Comparison of ENCODE assay signal across 17 cellular contexts in genomic region chr16:15778204-15778743, GRCh38.
DNase-seq lines count a peak whose midpoint lies in the region; ATAC-seq, FAIRE-seq and TF ChIP-seq lines count a peak whose summit lies in the region.
"Had no signal": no experiment of that assay in that cellular context is flagged by ENCODE, and none has a peak within 500 bp of the region (broad histone marks: within the 10 kb centered on the region; RNA-seq: fewer than 3 reads in every experiment).

No MANE protein-coding gene starts in this region.

- BruUV-seq in HepG2 (replicated peaks; lab: Mats Ljungman, UMichigan): no TSS peak

- no peak for TF ChIP-seq CTCF in HepG2 (CRISPR knock-in tag; IDR thresholded peaks at IDR 0.05)
- TF ChIP-seq CTCF in right lobe of liver (IDR thresholded peaks at IDR 0.05): no peak
- TF ChIP-seq CTCF in H1 (IDR thresholded peaks at IDR 0.05; ENCODE audit: control extremely low read depth in 1 of 3, insufficient read depth in 1 of 3, low read depth in 1 of 3, low read length in 3 of 3): no peak

- POLR2A ChIA-PET in HepG2 (lab: Yijun Ruan, JAX): no interaction called here
- POLR2A ChIA-PET in H1 (lab: Charles Lee; ENCODE audit: partially characterized antibody): interaction anchor here (0.8 to 1.0 kb wide), 2 partner anchors 12 to 76 kb away, joined by 3 read pairs; no protein-coding TSS in a partner anchor

- H2AFZ ChIP-seq in HepG2 (ENCODE audit: low read length): no peak overlapping the region
- H2AFZ ChIP-seq in H1 (ENCODE audit: low read length): peak overlapping the region; percentile 79
- H2AFZ ChIP-seq: PC-9 had no signal

- H4K91ac ChIP-seq in H1 (replicated peaks; ENCODE audit: insufficient read length, low read length): no peak overlapping the region

- H4K5ac ChIP-seq in H1 (ENCODE audit: insufficient read length, low read depth, low read length): no peak overlapping the region

- in situ Hi-C loops in HepG2 (cut with HindIII; ENCODE audit: extremely low pct_ligation_motif_present, low pct_unique_long_range_greater_than_20kb): loop anchor here (5.0 kb wide), 2 partner anchors 44 to 349 kb away; no protein-coding TSS in a partner anchor

- no peaks in the 10 kb centered on the region for H3K23me2 ChIP-seq in H1 (ENCODE audit: low read depth, low read length)

- H3K27ac Mint-ChIP-seq in activated CD8-positive, alpha-beta memory T cell treated with anti-CD3 and anti-CD28 coated beads, Interleukin-2, amount 10 ng/mL, durations not matched to agents 7 days and 5 days: no peak overlapping the region
- H3K27ac Mint-ChIP-seq: CD14-positive monocyte, IgD-negative memory B cell had no signal

- H2BK20ac ChIP-seq in H1 (ENCODE audit: low read length): no peak overlapping the region

- ATAC-seq in HepG2 (no peak), right lobe of liver (no peak)
- ATAC-seq in activated CD8-positive, alpha-beta memory T cell treated with anti-CD3 and anti-CD28 coated beads, Interleukin-2, amount 10 ng/mL, durations not matched to agents 7 days and 5 days: no peak

- no peak for TF ChIP-seq POLR2A in HepG2 (IDR thresholded peaks at IDR 0.05; ENCODE audit: insufficient read depth in 1 of 2, low read depth in 2 of 2, low read length in 2 of 2)
- TF ChIP-seq POLR2A in right lobe of liver (IDR thresholded peaks at IDR 0.05): no peak
- TF ChIP-seq POLR2A in H1 (IDR thresholded peaks at IDR 0.05; ENCODE audit: control extremely low read depth in 1 of 2, low read depth in 2 of 2, low read length in 2 of 2): no peak

- no peak overlapping the region for H3K4ac ChIP-seq in H1 (replicated peaks; ENCODE audit: insufficient read length, low read depth, low read length)

- H3K9me3 Mint-ChIP-seq in activated CD8-positive, alpha-beta memory T cell treated with anti-CD3 and anti-CD28 coated beads, Interleukin-2, amount 10 ng/mL, durations not matched to agents 7 days and 5 days (ENCODE audit: low read depth): no peaks in the 10 kb centered on the region
- H3K9me3 Mint-ChIP-seq: IgD-negative memory B cell had no signal

- no peak overlapping the region for H4K8ac ChIP-seq in H1 (ENCODE audit: extremely low read depth, insufficient read depth, low read length)

- intact Hi-C loops in HepG2 (cut with micrococcal nuclease; ENCODE audit: unreplicated experiment) (loop anchor here (1.0 kb wide), 1 partner anchor 44 kb away; no protein-coding TSS in a partner anchor), right lobe of liver (cut with DNase I) (loop anchor here in 1 of 2 donors (10.0 kb wide), 1 partner anchor 347 kb away; no protein-coding TSS in a partner anchor)

- FAIRE-seq in HepG2 (lab: Jason Lieb, UNC) (peak; percentile 39), H1 (lab: Jason Lieb, UNC) (no peak)
- FAIRE-seq: GM18507 had no signal

- no peak overlapping the region for H3K14ac ChIP-seq in H1 (ENCODE audit: insufficient read length)

- H3K27ac ChIP-seq in HepG2 (ENCODE audit: extremely low read length, insufficient read depth, low read length) (no peak overlapping the region), right lobe of liver (no peak overlapping the region), H1 (ENCODE audit: low read depth, low read length) (no peak overlapping the region), rectal smooth muscle tissue (ENCODE audit: low read depth, low read length) (peak overlapping the region; percentile 71)
- H3K27ac ChIP-seq: PC-9, RWPE1 had no signal

- H3K4me2 ChIP-seq in HepG2 (ENCODE audit: low read depth, low read length): no peak overlapping the region
- H3K4me2 ChIP-seq in H1 (ENCODE audit: insufficient read depth in 1 of 2, low read depth in 2 of 2, low read length in 2 of 2): no peak overlapping the region
- H3K4me2 ChIP-seq: PC-9, SK-N-SH had no signal

- H3K9ac ChIP-seq in HepG2 (ENCODE audit: insufficient read depth, low read depth, low read length) (no peak overlapping the region), H1 (replicated peaks in 1 of 4; ENCODE audit: extremely low read depth in 1 of 4, low read depth in 3 of 4, low read length in 3 of 4) (no peak overlapping the region), rectal smooth muscle tissue (ENCODE audit: low read length) (no peak overlapping the region)
- H3K9ac ChIP-seq: SK-N-SH had no signal

- no peak overlapping the region; the same call in 1 of the 2 replicates for H2BK12ac ChIP-seq in H1 (ENCODE audit: low read depth, low read length)

- no peak overlapping the region for H2BK120ac ChIP-seq in H1 (replicated peaks; ENCODE audit: low read depth, low read length)

- no peak overlapping the region for H2BK5ac ChIP-seq in H1 (ENCODE audit: low read depth, low read length)

- CTCF ChIA-PET in HepG2 (lab: Yijun Ruan, JAX; ENCODE audit: low intra/inter-chr PET ratio, low total read pairs) (interaction anchor here (1.0 to 1.8 kb wide), 3 partner anchors 44 to 365 kb away, joined by 3 to 21 read pairs (median 5); no protein-coding TSS in a partner anchor), H1 (lab: Charles Lee; ENCODE audit: partially characterized antibody) (interaction anchor here (0.7 to 3.2 kb wide), 27 partner anchors 8 to 404 kb away, joined by 3 to 44 read pairs (median 5); no protein-coding TSS in a partner anchor)
- CTCF ChIA-PET in activated CD8-positive, alpha-beta memory T cell treated with anti-CD3 and anti-CD28 coated beads, Interleukin-2, amount 10 ng/mL, durations not matched to agents 7 days and 5 days (lab: Charles Lee): interaction anchor here (1.0 to 1.4 kb wide), 3 partner anchors 9 to 349 kb away, joined by 3 to 5 read pairs (median 4); no protein-coding TSS in a partner anchor

- no peak for TF ChIP-seq RAD21 in HepG2 (CRISPR knock-in tag; IDR thresholded peaks at IDR 0.05)
- TF ChIP-seq RAD21 in H1 (IDR thresholded peaks at IDR 0.05 in 1 of 2, conservative IDR thresholded peaks at IDR 0.05 in 1 of 2; ENCODE audit: low read depth in 2 of 2, low read length in 2 of 2): no peak

- no peaks in the 10 kb centered on the region for H3K36me3 ChIP-seq in HepG2 (replicated peaks in 1 of 2; ENCODE audit: control insufficient read depth in 1 of 2, insufficient read depth in 2 of 2, low read length in 2 of 2)
- no peaks in the 10 kb centered on the region for H3K36me3 ChIP-seq in right lobe of liver
- H3K36me3 ChIP-seq in H1 (ENCODE audit: control insufficient read depth in 2 of 4, insufficient read depth in 4 of 4, low read length in 3 of 4): no peaks in the 10 kb centered on the region
- H3K36me3 ChIP-seq in rectal smooth muscle tissue (ENCODE audit: control insufficient read depth, insufficient read depth, low read length): peaks cover 17% of the 10 kb centered on the region

- no peak overlapping the region for H2AK5ac ChIP-seq in H1 (ENCODE audit: low read depth, low read length)

- no peak overlapping the region for H3K56ac ChIP-seq in H1 (replicated peaks; ENCODE audit: insufficient read length, low read depth, low read length)

- H3K4me1 ChIP-seq in HepG2 (ENCODE audit: insufficient read depth, low read length): peaks cover 11% of the 10 kb centered on the region; the same call in 1 of the 2 replicates
- no peaks in the 10 kb centered on the region for H3K4me1 ChIP-seq in right lobe of liver
- no peaks in the 10 kb centered on the region for H3K4me1 ChIP-seq in H1 (replicated peaks in 1 of 4; ENCODE audit: control insufficient read depth in 3 of 4, insufficient read depth in 4 of 4, low read length in 3 of 4)
- peaks cover 22% of the 10 kb centered on the region for H3K4me1 ChIP-seq in rectal smooth muscle tissue (ENCODE audit: control insufficient read depth, insufficient read depth, low read length)

- no peaks in the 10 kb centered on the region for H3K79me1 ChIP-seq in H1 (ENCODE audit: low read depth, low read length)

- H4K20me1 ChIP-seq in HepG2 (ENCODE audit: insufficient read depth, low read length): no peaks in the 10 kb centered on the region
- H4K20me1 ChIP-seq in H1 (replicated peaks in 1 of 2; ENCODE audit: control insufficient read depth in 1 of 2, insufficient read depth in 2 of 2, low read length in 2 of 2): no peaks in the 10 kb centered on the region

- no peaks in the 10 kb centered on the region for H3K79me2 ChIP-seq in HepG2 (ENCODE audit: insufficient read depth, low read length)
- H3K79me2 ChIP-seq in H1 (ENCODE audit: control insufficient read depth in 1 of 2, insufficient read depth in 2 of 2, low read length in 2 of 2): no peaks in the 10 kb centered on the region

- 75% methylated on average over 8 of the region's 8 CpGs for WGBS in HepG2 (ENCODE audit: low lambda C conversion rate)
- 70% methylated on average over 8 of the region's 8 CpGs for WGBS in right lobe of liver (ENCODE audit: insufficient coverage, low coverage, low lambda C conversion rate, missing lambda C conversion rate)
- 89% methylated on average over 8 of the region's 8 CpGs; no CpG with 5 or more reads in 1 of the 2 experiments for WGBS in H1 (ENCODE audit: extremely low coverage in 1 of 2, insufficient coverage in 1 of 2, insufficient read length in 1 of 2, insufficient replicate concordance in 2 of 2, low coverage in 1 of 2, low lambda C conversion rate in 2 of 2, missing lambda C conversion rate in 1 of 2), 2 experiments

- H3K9me3 ChIP-seq in HepG2 (ENCODE audit: low read length) (no peaks in the 10 kb centered on the region), right lobe of liver (no peaks in the 10 kb centered on the region), H1 (ENCODE audit: insufficient read depth in 2 of 2, low read depth in 1 of 2, low read length in 1 of 2) (no peaks in the 10 kb centered on the region)
- H3K9me3 ChIP-seq: SK-N-SH had no signal

- no peak for DNase-seq in HepG2 (ENCODE audit: low spot score)
- DNase-seq in right lobe of liver: no peak
- no peak for DNase-seq in H1 (ENCODE audit: low read depth in 1 of 2, low spot score in 2 of 2)
- DNase-seq in NCI-H2196 treated with DMSO at 0.1 percent for 48 hours (lab: John Stamatoyannopoulos, UW; ENCODE audit: unreplicated experiment): no peak
- DNase-seq in activated CD8-positive, alpha-beta memory T cell treated with anti-CD3 and anti-CD28 coated beads, Interleukin-2, amount 10 ng/mL, durations not matched to agents 7 days and 5 days: no peak
- DNase-seq in activated T-cell treated with anti-CD3 and anti-CD28 coated beads for 4 hours: no peak
- DNase-seq in NCI-H524 treated with DMSO at 0.1 percent for 48 hours (lab: John Stamatoyannopoulos, UW): no peak
- DNase-seq: AML-193, NCI-H2081 treated with DMSO at 0.1 percent for 48 hours, SIG-M5 had no signal

- H3K4me3 Mint-ChIP-seq in activated CD8-positive, alpha-beta memory T cell treated with anti-CD3 and anti-CD28 coated beads, Interleukin-2, amount 10 ng/mL, durations not matched to agents 7 days and 5 days: no peak overlapping the region
- H3K4me3 Mint-ChIP-seq: CD14-positive monocyte, IgD-negative memory B cell had no signal

- H3K4me1 Mint-ChIP-seq in activated CD8-positive, alpha-beta memory T cell treated with anti-CD3 and anti-CD28 coated beads, Interleukin-2, amount 10 ng/mL, durations not matched to agents 7 days and 5 days: no peaks in the 10 kb centered on the region
- H3K4me1 Mint-ChIP-seq: CD14-positive monocyte, IgD-negative memory B cell had no signal

- H3K23ac ChIP-seq in H1 (ENCODE audit: insufficient read length): no peak overlapping the region

- H3K27me3 Mint-ChIP-seq in activated CD8-positive, alpha-beta memory T cell treated with anti-CD3 and anti-CD28 coated beads, Interleukin-2, amount 10 ng/mL, durations not matched to agents 7 days and 5 days: peaks cover 20% of the 10 kb centered on the region

- H3K36me3 Mint-ChIP-seq in activated CD8-positive, alpha-beta memory T cell treated with anti-CD3 and anti-CD28 coated beads, Interleukin-2, amount 10 ng/mL, durations not matched to agents 7 days and 5 days: no peaks in the 10 kb centered on the region
- H3K36me3 Mint-ChIP-seq: CD14-positive monocyte, IgD-negative memory B cell had no signal

- H3K4me3 ChIP-seq in HepG2 (replicated peaks in 1 of 3; ENCODE audit: insufficient read depth in 1 of 3, low read depth in 2 of 3, low read length in 3 of 3) (no peak overlapping the region), right lobe of liver (no peak overlapping the region), H1 (ENCODE audit: extremely low read depth in 1 of 4, insufficient read depth in 2 of 4, low read depth in 3 of 4, low read length in 4 of 4) (no peak overlapping the region), rectal smooth muscle tissue (ENCODE audit: low read length) (no peak overlapping the region)
- H3K4me3 ChIP-seq: PC-9 had no signal

- no peak overlapping the region for H3K18ac ChIP-seq in H1 (ENCODE audit: extremely low read depth, low read length)

- 0 out of 2 replicates have a peak overlapping the region, but pooled peaks have one; percentile 20 for H2BK15ac ChIP-seq in H1 (ENCODE audit: low read length)

- no peak for TF ChIP-seq EP300 in HepG2 (IDR thresholded peaks at IDR 0.05; ENCODE audit: low read depth in 2 of 2, low read length in 2 of 2)
- no peak for TF ChIP-seq EP300 in HepG2 (CRISPR knock-in tag; IDR thresholded peaks at IDR 0.05; ENCODE audit: borderline replicate concordance)
- TF ChIP-seq EP300 in H1 (IDR thresholded peaks at IDR 0.05; ENCODE audit: borderline replicate concordance in 1 of 2, low read depth in 2 of 2, low read length in 2 of 2): no peak

- peaks cover 0 to 24% of the 10 kb centered on the region in 2 experiments; a peak in 3 of 5 replicates for H3K27me3 ChIP-seq in HepG2 (ENCODE audit: control insufficient read depth in 1 of 2, insufficient read depth in 2 of 2, low read length in 2 of 2)
- no peaks in the 10 kb centered on the region for H3K27me3 ChIP-seq in right lobe of liver
- H3K27me3 ChIP-seq in H1 (replicated peaks in 1 of 4; ENCODE audit: control insufficient read depth in 3 of 4, extremely low read depth in 1 of 4, insufficient read depth in 3 of 4, low read length in 3 of 4): peaks cover 0 to 6% (median 0%) of the 10 kb centered on the region in 4 experiments; a peak in 2 of 7 replicates
- H3K27me3 ChIP-seq in rectal smooth muscle tissue (ENCODE audit: control insufficient read depth, insufficient read depth, low read length): no peaks in the 10 kb centered on the region

Comparison
In these comparisons a context has a peak if more than half of its experiments do, and no peak if none do; other contexts are left out.
1. Of the 41 proteins assayed by ChIP-seq in both HepG2 and H1: peak only in HepG2: MAFK; only in H1: none; in both: none; in neither: 40.